In the genomic region with DNA sequence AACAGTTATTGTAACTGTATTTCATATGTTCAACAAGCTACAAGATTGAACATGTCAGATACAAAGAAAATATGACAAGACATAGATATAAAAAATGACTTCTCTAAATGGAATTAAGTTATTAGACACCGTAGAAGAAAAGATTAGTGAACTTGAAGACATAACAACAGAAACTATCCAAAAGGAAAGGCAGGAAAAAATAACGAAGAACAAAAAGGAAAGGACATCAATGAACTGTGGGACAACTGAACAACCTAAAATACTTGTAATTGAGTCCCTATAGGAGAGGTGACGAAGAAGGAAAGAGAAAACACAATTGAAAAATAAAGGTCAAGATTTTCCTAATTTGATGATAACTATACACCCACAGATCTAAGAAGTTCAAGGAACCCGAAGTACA, we compare ENCODE assay signal across 28 cellular contexts.
"Had no signal": no experiment of that assay in that cellular context is flagged by ENCODE, and none has a peak within 500 bp of the region (broad histone marks: within the 10 kb centered on the region; RNA-seq: fewer than 3 reads in every experiment).

No MANE protein-coding gene starts in this region.

- H3K4me3 Mint-ChIP-seq: immature natural killer cell; mesothelial cell of epicardium; naive B cell; natural killer cell; nephron progenitor cell; neural progenitor cell; stimulated activated memory B cell treated with anti-CD40 and anti-IgM and Interleukin-4, amounts not matched to agents 10 μg/mL and 1 μg/mL and 100 μg/mL, for 72 hours; stimulated activated naive CD8-positive, alpha-beta T cell treated with anti-CD3 and anti-CD28 coated beads, Interleukin-15, amount 100 ng/mL, for 72 hours had no signal

- H3K4me1 Mint-ChIP-seq: mesothelial cell of epicardium; nephron progenitor cell; neural progenitor cell; stimulated activated naive CD8-positive, alpha-beta T cell treated with anti-CD3 and anti-CD28 coated beads, Interleukin-15, amount 100 ng/mL, for 72 hours had no signal

- ATAC-seq: natural killer cell; psoas muscle; right lobe of liver; stimulated activated memory B cell treated with anti-CD40 and anti-IgM and Interleukin-4, amounts not matched to agents 10 μg/mL and 1 μg/mL and 100 μg/mL, for 72 hours; stimulated activated naive CD8-positive, alpha-beta T cell treated with anti-CD3 and anti-CD28 coated beads, Interleukin-15, amount 100 ng/mL, for 72 hours had no signal

- H2AFZ ChIP-seq: neural progenitor cell, parathyroid adenoma had no signal

- H3K4me2 ChIP-seq: neural progenitor cell, smooth muscle cell had no signal

- H3K9me3 ChIP-seq: neutrophil, right lobe of liver, vagina had no signal

- H3K4me3 ChIP-seq: left ventricle myocardium inferior, lung, neural progenitor cell, psoas muscle, right atrium auricular region, right lobe of liver, smooth muscle cell, tibial nerve, upper lobe of left lung, vagina had no signal

- H3K27me3 Mint-ChIP-seq: naive B cell; stimulated activated memory B cell treated with anti-CD40 and anti-IgM and Interleukin-4, amounts not matched to agents 10 μg/mL and 1 μg/mL and 100 μg/mL, for 72 hours; stimulated activated naive CD8-positive, alpha-beta T cell treated with anti-CD3 and anti-CD28 coated beads, Interleukin-15, amount 100 ng/mL, for 72 hours had no signal

- H3K9ac ChIP-seq: neural progenitor cell, parathyroid adenoma had no signal

- H3K27ac Mint-ChIP-seq: mesothelial cell of epicardium; natural killer cell; nephron progenitor cell; neural progenitor cell; stimulated activated memory B cell treated with anti-CD40 and anti-IgM and Interleukin-4, amounts not matched to agents 10 μg/mL and 1 μg/mL and 100 μg/mL, for 72 hours; stimulated activated naive CD8-positive, alpha-beta T cell treated with anti-CD3 and anti-CD28 coated beads, Interleukin-15, amount 100 ng/mL, for 72 hours had no signal

- H3K4me1 ChIP-seq: left ventricle myocardium inferior, neural progenitor cell, parathyroid adenoma, psoas muscle, right atrium auricular region, right lobe of liver, tibial nerve, upper lobe of left lung, vagina had no signal

- H3K27ac ChIP-seq: left ventricle myocardium inferior, neural progenitor cell, neutrophil, parathyroid adenoma, psoas muscle, right atrium auricular region, right lobe of liver, tibial nerve, upper lobe of left lung, vagina had no signal

- DNase-seq: immature natural killer cell; islet precursor cell; left ventricle myocardium inferior; mesendoderm; naive B cell; natural killer cell; nephron progenitor cell; occipital lobe; psoas muscle; right lobe of liver; stimulated activated CD4-positive, alpha-beta T cell treated with anti-CD3 and anti-CD28 coated beads, Interleukin-1b, Interleukin-23, amount 100 ng/mL, for 48 hours; stimulated activated CD4-positive, alpha-beta T cell treated with anti-CD3 and anti-CD28 coated beads, Interleukin-2, amount 100 ng/mL, for 48 hours; stimulated activated CD4-positive, alpha-beta T cell treated with anti-CD3 and anti-CD28 coated beads, Interleukin-4, amount 100 ng/mL, for 4 hours; stimulated activated CD8-positive, alpha-beta memory T cell treated with anti-CD3 and anti-CD28 coated beads, Interleukin-4, amount 100 ng/mL, for 48 hours; stimulated activated naive CD4-positive, alpha-beta T cell treated with Interleukin-2 at 50 U/mL for 16 hours; stimulated activated naive CD8-positive, alpha-beta T cell treated with anti-CD3 and anti-CD28 coated beads, Interleukin-15, amount 100 ng/mL, for 72 hours; substantia nigra; upper lobe of left lung had no signal

- H3K27me3 ChIP-seq: neural progenitor cell, neutrophil, right atrium auricular region, right lobe of liver, tibial nerve, upper lobe of left lung, vagina had no signal
